Comparison of ENCODE assay signal across 1 cellular context in the genomic region with DNA sequence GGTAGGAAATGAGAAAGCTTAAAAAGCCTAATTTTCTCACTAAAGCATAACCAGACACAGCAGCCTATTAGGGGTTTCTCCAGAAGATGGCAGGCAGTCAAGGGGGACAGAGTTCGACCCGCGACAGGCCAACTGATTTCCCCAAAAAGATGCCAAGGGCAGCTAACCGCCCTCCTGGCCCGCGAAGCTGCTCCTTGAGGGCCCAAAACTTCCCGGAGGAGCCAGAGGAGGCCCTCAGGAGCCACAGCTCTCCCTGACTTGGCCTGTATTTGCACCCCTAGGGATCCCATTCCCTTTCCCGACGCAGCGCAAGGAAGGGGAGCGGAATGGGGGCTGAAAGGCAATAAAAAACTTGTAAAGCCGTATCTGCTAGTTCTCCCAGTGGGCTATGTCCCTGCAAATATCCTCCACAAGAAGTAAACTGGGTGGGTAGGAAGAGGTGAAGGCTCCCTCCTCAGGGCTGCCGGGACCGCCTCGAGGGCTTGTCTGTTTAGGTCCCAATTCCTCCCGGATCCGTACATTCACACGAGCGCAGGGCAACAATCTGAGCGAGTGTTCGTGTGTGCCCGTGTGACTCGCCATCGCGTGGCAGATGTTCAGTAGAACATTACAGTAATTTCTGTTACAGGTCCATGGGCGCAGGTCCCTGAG.
TF ChIP-seq lines count a peak whose summit lies in the region.

No MANE protein-coding gene starts in this region.

TF ChIP-seq in WTC11, 78 proteins besides CTCF, POLR2A, EP300 and RAD21 (continued from another document):
- TF ChIP-seq, protein P1, sequence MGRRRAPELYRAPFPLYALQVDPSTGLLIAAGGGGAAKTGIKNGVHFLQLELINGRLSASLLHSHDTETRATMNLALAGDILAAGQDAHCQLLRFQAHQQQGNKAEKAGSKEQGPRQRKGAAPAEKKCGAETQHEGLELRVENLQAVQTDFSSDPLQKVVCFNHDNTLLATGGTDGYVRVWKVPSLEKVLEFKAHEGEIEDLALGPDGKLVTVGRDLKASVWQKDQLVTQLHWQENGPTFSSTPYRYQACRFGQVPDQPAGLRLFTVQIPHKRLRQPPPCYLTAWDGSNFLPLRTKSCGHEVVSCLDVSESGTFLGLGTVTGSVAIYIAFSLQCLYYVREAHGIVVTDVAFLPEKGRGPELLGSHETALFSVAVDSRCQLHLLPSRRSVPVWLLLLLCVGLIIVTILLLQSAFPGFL (CRISPR knock-in tag; IDR thresholded peaks at IDR 0.05; ENCODE audit: borderline replicate concordance) = no peak
- TF ChIP-seq JUN (CRISPR knock-in tag; IDR thresholded peaks at IDR 0.05) (no peak), FOXK1 (CRISPR knock-in tag; IDR thresholded peaks at IDR 0.05) (no peak), IRF2 (CRISPR knock-in tag; IDR thresholded peaks at IDR 0.05; ENCODE audit: borderline replicate concordance, low read depth) (no peak), CREB1 (CRISPR knock-in tag; IDR thresholded peaks at IDR 0.05) (no peak; the same call in 1 of the 2 replicates)
- TF ChIP-seq, protein P2, sequence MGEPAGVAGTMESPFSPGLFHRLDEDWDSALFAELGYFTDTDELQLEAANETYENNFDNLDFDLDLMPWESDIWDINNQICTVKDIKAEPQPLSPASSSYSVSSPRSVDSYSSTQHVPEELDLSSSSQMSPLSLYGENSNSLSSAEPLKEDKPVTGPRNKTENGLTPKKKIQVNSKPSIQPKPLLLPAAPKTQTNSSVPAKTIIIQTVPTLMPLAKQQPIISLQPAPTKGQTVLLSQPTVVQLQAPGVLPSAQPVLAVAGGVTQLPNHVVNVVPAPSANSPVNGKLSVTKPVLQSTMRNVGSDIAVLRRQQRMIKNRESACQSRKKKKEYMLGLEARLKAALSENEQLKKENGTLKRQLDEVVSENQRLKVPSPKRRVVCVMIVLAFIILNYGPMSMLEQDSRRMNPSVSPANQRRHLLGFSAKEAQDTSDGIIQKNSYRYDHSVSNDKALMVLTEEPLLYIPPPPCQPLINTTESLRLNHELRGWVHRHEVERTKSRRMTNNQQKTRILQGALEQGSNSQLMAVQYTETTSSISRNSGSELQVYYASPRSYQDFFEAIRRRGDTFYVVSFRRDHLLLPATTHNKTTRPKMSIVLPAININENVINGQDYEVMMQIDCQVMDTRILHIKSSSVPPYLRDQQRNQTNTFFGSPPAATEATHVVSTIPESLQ (CRISPR knock-in tag; IDR thresholded peaks at IDR 0.05) = no peak
- TF ChIP-seq, protein P3, sequence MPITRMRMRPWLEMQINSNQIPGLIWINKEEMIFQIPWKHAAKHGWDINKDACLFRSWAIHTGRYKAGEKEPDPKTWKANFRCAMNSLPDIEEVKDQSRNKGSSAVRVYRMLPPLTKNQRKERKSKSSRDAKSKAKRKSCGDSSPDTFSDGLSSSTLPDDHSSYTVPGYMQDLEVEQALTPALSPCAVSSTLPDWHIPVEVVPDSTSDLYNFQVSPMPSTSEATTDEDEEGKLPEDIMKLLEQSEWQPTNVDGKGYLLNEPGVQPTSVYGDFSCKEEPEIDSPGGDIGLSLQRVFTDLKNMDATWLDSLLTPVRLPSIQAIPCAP (CRISPR knock-in tag; IDR thresholded peaks at IDR 0.05) = no peak
- TF ChIP-seq, protein P4, sequence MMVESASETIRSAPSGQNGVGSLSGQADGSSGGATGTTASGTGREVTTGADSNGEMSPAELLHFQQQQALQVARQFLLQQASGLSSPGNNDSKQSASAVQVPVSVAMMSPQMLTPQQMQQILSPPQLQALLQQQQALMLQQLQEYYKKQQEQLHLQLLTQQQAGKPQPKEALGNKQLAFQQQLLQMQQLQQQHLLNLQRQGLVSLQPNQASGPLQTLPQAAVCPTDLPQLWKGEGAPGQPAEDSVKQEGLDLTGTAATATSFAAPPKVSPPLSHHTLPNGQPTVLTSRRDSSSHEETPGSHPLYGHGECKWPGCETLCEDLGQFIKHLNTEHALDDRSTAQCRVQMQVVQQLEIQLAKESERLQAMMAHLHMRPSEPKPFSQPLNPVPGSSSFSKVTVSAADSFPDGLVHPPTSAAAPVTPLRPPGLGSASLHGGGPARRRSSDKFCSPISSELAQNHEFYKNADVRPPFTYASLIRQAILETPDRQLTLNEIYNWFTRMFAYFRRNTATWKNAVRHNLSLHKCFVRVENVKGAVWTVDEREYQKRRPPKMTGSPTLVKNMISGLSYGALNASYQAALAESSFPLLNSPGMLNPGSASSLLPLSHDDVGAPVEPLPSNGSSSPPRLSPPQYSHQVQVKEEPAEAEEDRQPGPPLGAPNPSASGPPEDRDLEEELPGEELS (CRISPR knock-in tag; IDR thresholded peaks at IDR 0.05) = no peak
